ENCODE assay signal across 9 cellular contexts in the genomic region with DNA sequence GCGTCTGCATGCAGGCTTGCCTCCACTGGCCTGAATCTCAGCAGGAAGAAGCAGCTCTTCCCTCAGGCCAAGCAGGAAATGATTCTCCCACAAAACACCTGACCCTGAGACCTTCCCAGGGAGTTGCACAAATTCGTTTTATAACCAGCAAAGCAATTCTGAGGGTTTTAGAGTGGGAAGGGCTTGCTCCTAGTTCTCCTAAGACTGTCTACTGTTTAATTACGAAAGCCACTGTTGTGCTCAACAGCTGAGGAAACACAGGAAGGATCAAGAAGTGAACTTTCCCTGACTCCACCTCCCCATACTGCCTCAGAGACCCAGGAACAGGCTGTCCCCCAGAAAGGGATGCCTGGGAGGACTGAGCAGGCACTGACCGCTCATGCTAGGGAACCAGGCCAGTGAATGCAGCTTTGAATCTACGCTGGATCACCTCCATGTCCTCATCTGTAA. TPM values are rescaled to one million over a fixed set of nuclear protein-coding genes. Genes with fewer than 3 reads are reported as not detected.
A peak's percentile ranks its signal among the peaks of the same experiment; 100 is the strongest.
DNase-seq lines count a peak whose midpoint lies in the region; ATAC-seq and TF ChIP-seq lines count a peak whose summit lies in the region.
"Had no signal": no experiment of that assay in that cellular context is flagged by ENCODE, and none has a peak within 500 bp of the region (broad histone marks: within the 10 kb centered on the region; RNA-seq: fewer than 3 reads in every experiment).

No MANE protein-coding gene starts in this region.

- H3K4me1 Mint-ChIP-seq in activated T-cell treated with anti-CD3 and anti-CD28 coated beads, Interleukin-2, amount 50 U/mL, for 4 hours (ENCODE audit: low read depth), result no peaks in the 10 kb centered on the region

- H3K9ac ChIP-seq in BLaER1 (no peak overlapping the region), mucosa of rectum (ENCODE audit: low read depth in 1 of 2, low read length in 2 of 2) (peak overlapping the region in 1 of 2 donors; percentile 50)

- no peaks in the 10 kb centered on the region for H3K27me3 ChIP-seq in BLaER1
- no peaks in the 10 kb centered on the region for H3K27me3 ChIP-seq in mucosa of rectum (ENCODE audit: control insufficient read depth in 2 of 2, insufficient read depth in 2 of 2, low read length in 2 of 2)

- H3K27ac ChIP-seq in BLaER1, result no peak overlapping the region
- H3K27ac ChIP-seq in mucosa of rectum (ENCODE audit: low read depth in 2 of 2, low read length in 2 of 2), result peak overlapping the region; percentile 80 to 85

- no peak overlapping the region for H3K4me3 Mint-ChIP-seq in activated T-cell treated with anti-CD3 and anti-CD28 coated beads, Interleukin-2, amount 50 U/mL, for 4 hours

- H4K20me1 ChIP-seq in BLaER1, result no peaks in the 10 kb centered on the region

- H3K9me3 Mint-ChIP-seq in activated T-cell treated with anti-CD3 and anti-CD28 coated beads, Interleukin-2, amount 50 U/mL, for 4 hours, result no peaks in the 10 kb centered on the region

- H3K4me1 ChIP-seq in BLaER1 (peaks cover 21% of the 10 kb centered on the region), mucosa of rectum (ENCODE audit: control insufficient read depth in 2 of 2, insufficient read depth in 2 of 2, low read length in 2 of 2) (peaks cover 12% of the 10 kb centered on the region in 2 donors)

- no peak for TF ChIP-seq CTCF in GM13977 (IDR thresholded peaks at IDR 0.05; ENCODE audit: extremely low read depth, insufficient read depth, missing control alignments)

- H3K27me3 Mint-ChIP-seq in activated T-cell treated with anti-CD3 and anti-CD28 coated beads, Interleukin-2, amount 50 U/mL, for 4 hours (ENCODE audit: low read depth), result peaks cover 5% of the 10 kb centered on the region

- H3K4me2 ChIP-seq in BLaER1, result peak overlapping the region; percentile 25

- H3K36me3 ChIP-seq in BLaER1, result no peaks in the 10 kb centered on the region
- no peaks in the 10 kb centered on the region for H3K36me3 ChIP-seq in mucosa of rectum (ENCODE audit: control insufficient read depth in 2 of 2, insufficient read depth in 2 of 2, low read length in 2 of 2)

- H3K9me3 ChIP-seq in BLaER1 (no peaks in the 10 kb centered on the region), mucosa of rectum (ENCODE audit: control insufficient read depth in 2 of 2, low read length in 2 of 2) (no peaks in the 10 kb centered on the region)

- H3K4me3 ChIP-seq in BLaER1 (no peak overlapping the region), mucosa of rectum (ENCODE audit: low read length in 2 of 2) (peak overlapping the region in 1 of 2 donors; percentile 41)

- no peaks in the 10 kb centered on the region for H3K36me3 Mint-ChIP-seq in activated T-cell treated with anti-CD3 and anti-CD28 coated beads, Interleukin-2, amount 50 U/mL, for 4 hours (ENCODE audit: insufficient read depth)

- peak; percentile 59 for DNase-seq in MV-4-11 (lab: John Stamatoyannopoulos, UW)
- DNase-seq in epidermal melanocyte (ENCODE audit: insufficient read length, low spot score), result peak; percentile 38
- DNase-seq in GM13977 (ENCODE audit: low spot score), result no peak
- no peak for DNase-seq in germinal center (ENCODE audit: low spot score)
- no peak for DNase-seq in activated T-cell treated with anti-CD3 and anti-CD28 coated beads, Interleukin-2, amount 50 U/mL, for 4 hours
- DNase-seq: NCI-H2029 had no signal

- no peak for ATAC-seq in HG02840 (IDR thresholded peaks at IDR 0.05; ENCODE audit: low FRiP score, unreplicated experiment)
- no peak for ATAC-seq in activated T-cell treated with anti-CD3 and anti-CD28 coated beads, Interleukin-2, amount 50 U/mL, for 4 hours

- in situ Hi-C loops in GM13977 (cut with MboI; ENCODE audit: low pct_unique_long_range_greater_than_20kb, low sequenced_read_pairs, unreplicated experiment), result no loop called here

RNA-seq across cellular contexts. Expression of a gene that starts 37.0 kb away (rescaled TPM):
- total RNA-seq in activated T-cell treated with anti-CD3 and anti-CD28 coated beads, Interleukin-2, amount 50 U/mL, for 4 hours, result 100 to 1,000 TPM; 104 to 113 (median 110) TPM

Comparison
In these comparisons a context has a peak if more than half of its experiments do, and no peak if none do; other contexts are left out.
1. DNase-seq: peak in MV-4-11 (single experiment) and epidermal melanocyte (single experiment); none in GM13977 (single experiment), germinal center (single experiment) and activated T-cell treated with anti-CD3 and anti-CD28 coated beads, Interleukin-2, amount 50 U/mL, for 4 hours (single experiment).